ENCODE assay signal across 18 cellular contexts in the genomic region with DNA sequence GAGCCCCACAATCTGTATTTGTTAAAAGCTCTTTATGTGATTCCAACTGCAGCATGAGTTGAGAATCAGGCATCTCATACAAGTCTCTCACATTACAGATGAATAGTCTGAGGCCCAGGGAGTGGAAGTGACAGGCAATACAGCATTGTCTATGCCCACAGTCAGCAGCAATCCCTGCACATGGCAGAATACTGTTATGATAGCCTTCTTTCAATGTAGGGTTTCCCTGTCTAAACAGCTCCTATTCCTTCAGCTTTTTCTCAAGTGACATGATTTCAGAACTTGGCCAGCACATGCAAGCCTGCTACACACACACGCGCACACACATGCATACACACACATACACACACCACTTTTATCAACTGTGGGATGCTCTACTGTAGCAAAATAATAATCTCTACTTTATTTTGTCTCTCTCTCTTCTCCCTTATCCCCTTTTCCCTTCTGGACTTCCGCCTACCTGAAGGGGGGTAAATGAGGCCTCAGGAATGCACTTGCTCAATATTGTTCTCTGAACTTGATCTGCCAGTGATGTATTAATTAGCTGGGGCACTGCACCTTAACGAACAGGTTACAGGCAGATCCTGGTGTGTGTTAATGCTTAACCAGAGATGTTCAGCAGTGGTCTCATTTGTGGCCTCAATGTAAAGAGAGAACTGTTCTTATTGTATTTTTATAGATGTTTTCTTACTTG.
DNase-seq lines count a peak whose midpoint lies in the region; ATAC-seq and TF ChIP-seq lines count a peak whose summit lies in the region.
"Had no signal": no experiment of that assay in that cellular context is flagged by ENCODE, and none has a peak within 500 bp of the region (broad histone marks: within the 10 kb centered on the region; RNA-seq: fewer than 3 reads in every experiment).

No MANE protein-coding gene starts in this region.

- H3K4me3 ChIP-seq in mucosa of descending colon = no peak overlapping the region
- H3K4me3 ChIP-seq: heart left ventricle had no signal

- H3K27me3 Mint-ChIP-seq in activated naive CD8-positive, alpha-beta T cell treated with anti-CD3 and anti-CD28 coated beads, Interleukin-2, amount 50 U/mL, for 24 hours = peaks cover 2% of the 10 kb centered on the region

- H3K9me3 Mint-ChIP-seq in activated naive CD8-positive, alpha-beta T cell treated with anti-CD3 and anti-CD28 coated beads, Interleukin-2, amount 50 U/mL, for 24 hours = peaks cover 6% of the 10 kb centered on the region
- H3K9me3 Mint-ChIP-seq: HFFc6 had no signal

- peaks cover 10% of the 10 kb centered on the region for H3K36me3 Mint-ChIP-seq in activated naive CD8-positive, alpha-beta T cell treated with anti-CD3 and anti-CD28 coated beads, Interleukin-2, amount 50 U/mL, for 24 hours (ENCODE audit: low read depth)

- H3K4me1 ChIP-seq in mucosa of descending colon (ENCODE audit: low read depth) = peaks cover 4% of the 10 kb centered on the region

- intact Hi-C loops in mucosa of descending colon (cut with DNase I, micrococcal nuclease) = no loop called here

- peaks cover 67% of the 10 kb centered on the region for H3K4me1 Mint-ChIP-seq in activated naive CD8-positive, alpha-beta T cell treated with anti-CD3 and anti-CD28 coated beads, Interleukin-2, amount 50 U/mL, for 24 hours

- no peaks in the 10 kb centered on the region for H3K36me3 ChIP-seq in mucosa of descending colon (ENCODE audit: low read depth)
- H3K36me3 ChIP-seq: heart left ventricle had no signal

- H3K9me3 ChIP-seq in mucosa of descending colon = no peaks in the 10 kb centered on the region

- H3K27ac ChIP-seq in 22Rv1 = 0 out of 2 replicates have a peak overlapping the region, but pooled peaks have one; percentile 10
- H3K27ac ChIP-seq: epithelial cell of prostate, heart left ventricle had no signal

- peak overlapping the region; percentile 28 for H3K27ac Mint-ChIP-seq in activated naive CD8-positive, alpha-beta T cell treated with anti-CD3 and anti-CD28 coated beads, Interleukin-2, amount 50 U/mL, for 24 hours
- H3K27ac Mint-ChIP-seq: activated CD4-positive, alpha-beta T cell treated with anti-CD3 and anti-CD28 coated beads, Interleukin-2, amount 10 ng/mL, durations not matched to agents 7 days and 5 days; activated T-cell treated with anti-CD3 and anti-CD28 coated beads, Interleukin-2, amount 50 U/mL, for 72 hours; HFFc6 had no signal

- peak; percentile 41 for ATAC-seq in GM21381 (IDR thresholded peaks at IDR 0.05; ENCODE audit: unreplicated experiment)
- ATAC-seq in activated naive CD8-positive, alpha-beta T cell treated with anti-CD3 and anti-CD28 coated beads, Interleukin-2, amount 50 U/mL, for 24 hours = no peak
- ATAC-seq in mucosa of descending colon = peak; percentile 71
- ATAC-seq in HG02840 (IDR thresholded peaks at IDR 0.05; ENCODE audit: low FRiP score, unreplicated experiment) = no peak
- ATAC-seq in GM21786 (IDR thresholded peaks at IDR 0.05; ENCODE audit: unreplicated experiment) = no peak
- ATAC-seq: activated T-cell treated with anti-CD3 and anti-CD28 coated beads, Interleukin-2, amount 50 U/mL, for 72 hours; heart left ventricle had no signal

- TF ChIP-seq CTCF in 22Rv1 (IDR thresholded peaks at IDR 0.05) (no peak), mucosa of descending colon (IDR thresholded peaks at IDR 0.05) (no peak)

- DNase-seq in activated naive CD8-positive, alpha-beta T cell treated with anti-CD3 and anti-CD28 coated beads, Interleukin-2, amount 50 U/mL, for 24 hours = no peak
- no peak for DNase-seq in mucosa of descending colon
- DNase-seq in activated naive CD4-positive, alpha-beta T cell (lab: John Stamatoyannopoulos, UW) = no peak
- no peak for DNase-seq in HuH-7.5 (ENCODE audit: low spot score)
- DNase-seq: activated CD4-positive, alpha-beta T cell treated with anti-CD3 and anti-CD28 coated beads, Interleukin-2, amount 10 ng/mL, durations not matched to agents 7 days and 5 days; activated T-cell treated with anti-CD3 and anti-CD28 coated beads, Interleukin-2, amount 50 U/mL, for 72 hours; amniotic stem cell; heart left ventricle; HFFc6; NCI-H226; SHP77 treated with DMSO at 0.1 percent for 48 hours; stimulated activated CD4-positive, alpha-beta T cell treated with anti-CD3 and anti-CD28 coated beads, Interleukin-2, amount 100 ng/mL, for 48 hours; T-helper 9 cell had no signal

- no peak overlapping the region for H3K4me3 Mint-ChIP-seq in activated naive CD8-positive, alpha-beta T cell treated with anti-CD3 and anti-CD28 coated beads, Interleukin-2, amount 50 U/mL, for 24 hours
- H3K4me3 Mint-ChIP-seq: activated CD4-positive, alpha-beta T cell treated with anti-CD3 and anti-CD28 coated beads, Interleukin-2, amount 10 ng/mL, durations not matched to agents 7 days and 5 days; activated T-cell treated with anti-CD3 and anti-CD28 coated beads, Interleukin-2, amount 50 U/mL, for 72 hours; HFFc6 had no signal

Comparison
In these comparisons a context has a peak if more than half of its experiments do, and no peak if none do; other contexts are left out.
1. ATAC-seq: peak in GM21381 (single experiment) and mucosa of descending colon (single experiment); none in activated naive CD8-positive, alpha-beta T cell treated with anti-CD3 and anti-CD28 coated beads, Interleukin-2, amount 50 U/mL, for 24 hours (single experiment), HG02840 (single experiment) and GM21786 (single experiment).